In genomic region chr9:104843644-104844226, GRCh38 we compare ENCODE assay signal across 23 cellular contexts.
DNase-seq lines count a peak whose midpoint lies in the region; ATAC-seq, FAIRE-seq and TF ChIP-seq lines count a peak whose summit lies in the region.
"Had no signal": no experiment of that assay in that cellular context is flagged by ENCODE, and none has a peak within 500 bp of the region (broad histone marks: within the 10 kb centered on the region; RNA-seq: fewer than 3 reads in every experiment).

No MANE protein-coding gene starts in this region.

- H3K9me3 ChIP-seq in adipocyte (ENCODE audit: control insufficient read depth, low read length) (no peaks in the 10 kb centered on the region), subcutaneous abdominal adipose tissue (ENCODE audit: control insufficient read depth in 5 of 5, low read length in 5 of 5) (no peaks in the 10 kb centered on the region), right atrium auricular region (no peaks in the 10 kb centered on the region)
- H3K9me3 ChIP-seq: BLaER1 treated with 17β-estradiol and CSF1 and Interleukin-3, amounts not matched to agents 10 nM and 100 nM had no signal

- H3K9ac ChIP-seq in adipocyte (ENCODE audit: low read length) (no peak overlapping the region), subcutaneous abdominal adipose tissue (ENCODE audit: low read length in 5 of 5) (no peak overlapping the region)

- H3K27ac ChIP-seq in subcutaneous abdominal adipose tissue (ENCODE audit: low read depth, low read length) (peak overlapping the region; percentile 77), right atrium auricular region (no peak overlapping the region)
- H3K27ac ChIP-seq: 22Rv1, RWPE1, SK-N-MC had no signal

- no peak for FAIRE-seq in HTR-8/SVneo (lab: Jason Lieb, UNC)
- FAIRE-seq: GM12878 had no signal

- H3K4me3 ChIP-seq in adipocyte (ENCODE audit: low read length) (no peak overlapping the region), subcutaneous abdominal adipose tissue (ENCODE audit: low read depth in 1 of 5, low read length in 5 of 5) (no peak overlapping the region), right atrium auricular region (no peak overlapping the region)
- H3K4me3 ChIP-seq: BLaER1 treated with 17β-estradiol and CSF1 and Interleukin-3, amounts not matched to agents 10 nM and 100 nM; GM12878; SK-N-MC had no signal

- H3K4me1 ChIP-seq in adipocyte (ENCODE audit: control insufficient read depth, insufficient read depth, low read length) (peaks cover 37% of the 10 kb centered on the region), subcutaneous abdominal adipose tissue (ENCODE audit: control insufficient read depth in 5 of 5, insufficient read depth in 5 of 5, low read length in 5 of 5) (peaks cover 0 to 28% (median 9%) of the 10 kb centered on the region in 5 donors), right atrium auricular region (no peaks in the 10 kb centered on the region)

- DNase-seq in NCI-H1105 treated with DMSO at 0.1 percent for 48 hours (lab: John Stamatoyannopoulos, UW) (peak; percentile 22), NCI-H1105 (lab: John Stamatoyannopoulos, UW) (no peak), adipocyte (ENCODE audit: low read depth) (peak; percentile 30), fibroblast of the conjunctiva (ENCODE audit: low read depth) (peak; percentile 54), right atrium auricular region (ENCODE audit: low spot score) (no peak), HTR-8/SVneo (ENCODE audit: insufficient read length, low spot score) (no peak)
- DNase-seq: ACHN; CD4-positive, alpha-beta memory T cell; DND-41; H9; HFFc6; KBM-7; NCI-H1092 treated with DMSO at 0.1 percent for 48 hours; NCI-H2081; NCI-H69; SHP77 treated with DMSO at 0.1 percent for 48 hours had no signal

- H3K36me3 ChIP-seq in adipocyte (ENCODE audit: control insufficient read depth, insufficient read depth, low read length, severe bottlenecking) (peaks cover 86% of the 10 kb centered on the region), subcutaneous abdominal adipose tissue (ENCODE audit: control insufficient read depth in 5 of 5, insufficient read depth in 5 of 5, low read length in 5 of 5) (peaks cover 37 to 78% (median 52%) of the 10 kb centered on the region in 5 donors), right atrium auricular region (peaks cover 61% of the 10 kb centered on the region)

- ATAC-seq in GM21825 (IDR thresholded peaks at IDR 0.05; ENCODE audit: unreplicated experiment): no peak
- ATAC-seq: GM12878 had no signal

- TF ChIP-seq CTCF in right atrium auricular region (IDR thresholded peaks at IDR 0.05): no peak

- no peaks in the 10 kb centered on the region for H3K27me3 ChIP-seq in adipocyte (replicated peaks; ENCODE audit: control insufficient read depth, insufficient read depth, low read length)
- no peaks in the 10 kb centered on the region for H3K27me3 ChIP-seq in subcutaneous abdominal adipose tissue (ENCODE audit: control insufficient read depth in 5 of 5, insufficient read depth in 4 of 5, low read length in 5 of 5)
- H3K27me3 ChIP-seq in right atrium auricular region: no peaks in the 10 kb centered on the region
- H3K27me3 ChIP-seq: BLaER1 treated with 17β-estradiol and CSF1 and Interleukin-3, amounts not matched to agents 10 nM and 100 nM had no signal

Comparison
In these comparisons a context has a peak if more than half of its experiments do, and no peak if none do; other contexts are left out.
1. DNase-seq: peak in NCI-H1105 treated with DMSO at 0.1 percent for 48 hours (single experiment), adipocyte (single experiment) and fibroblast of the conjunctiva (single experiment); none in NCI-H1105 (single experiment), right atrium auricular region (single experiment) and HTR-8/SVneo (single experiment).